3 cellular contexts compared by ENCODE assay signal in genomic region chr11:10595840-10596239, GRCh38. TPM values are rescaled to one million over a fixed set of nuclear protein-coding genes. Genes with fewer than 3 reads are reported as not detected.
"Had no signal": no experiment of that assay in that cellular context is flagged by ENCODE, and none has a peak within 500 bp of the region (broad histone marks: within the 10 kb centered on the region; RNA-seq: fewer than 3 reads in every experiment).

No MANE protein-coding gene starts in this region.

RNA-seq across cellular contexts. Expression of gene LYVE1, which starts 27.4 kb away (rescaled TPM):
- total RNA-seq: GM23248, H4, HT1080 had no signal
- polyA plus RNA-seq: GM23248 had no signal
